Comparison of ENCODE assay signal across 32 cellular contexts in genomic region chr7:69620650-69621049, GRCh38.
"Had no signal": no experiment of that assay in that cellular context is flagged by ENCODE, and none has a peak within 500 bp of the region (broad histone marks: within the 10 kb centered on the region; RNA-seq: fewer than 3 reads in every experiment).

No MANE protein-coding gene starts in this region.

- H3K4me1 ChIP-seq: thyroid gland, upper lobe of left lung had no signal

- H3K9me3 ChIP-seq: gastrocnemius medialis, right atrium auricular region, stomach, thyroid gland, upper lobe of left lung had no signal

- H3K9me3 Mint-ChIP-seq: activated CD4-positive, alpha-beta memory T cell treated with anti-CD3 and anti-CD28 coated beads, Interleukin-2, amount 10 ng/mL, durations not matched to agents 7 days and 5 days; activated CD4-positive, alpha-beta T cell treated with anti-CD3 and anti-CD28 coated beads, Interleukin-2, amount 10 ng/mL, durations not matched to agents 7 days and 5 days; activated T-cell treated with anti-CD3 and anti-CD28 coated beads, Interleukin-2, amount 50 U/mL, for 24 hours; immature natural killer cell; nephron; stimulated activated memory B cell treated with anti-CD40 and anti-IgM and Interleukin-4, amounts not matched to agents 10 μg/mL and 1 μg/mL and 100 μg/mL, for 72 hours had no signal

- H3K36me3 ChIP-seq: brain microvascular endothelial cell, gastrocnemius medialis, right atrium auricular region, stomach, thyroid gland, upper lobe of left lung had no signal

- H3K4me1 Mint-ChIP-seq: activated CD4-positive, alpha-beta memory T cell treated with anti-CD3 and anti-CD28 coated beads, Interleukin-2, amount 10 ng/mL, durations not matched to agents 7 days and 5 days; activated CD4-positive, alpha-beta T cell treated with anti-CD3 and anti-CD28 coated beads, Interleukin-2, amount 10 ng/mL, durations not matched to agents 7 days and 5 days had no signal

- H3K27me3 Mint-ChIP-seq: activated CD4-positive, alpha-beta memory T cell treated with anti-CD3 and anti-CD28 coated beads, Interleukin-2, amount 10 ng/mL, durations not matched to agents 7 days and 5 days; stimulated activated memory B cell treated with anti-CD40 and anti-IgM and Interleukin-4, amounts not matched to agents 10 μg/mL and 1 μg/mL and 100 μg/mL, for 72 hours had no signal

- H3K4me3 Mint-ChIP-seq: activated CD4-positive, alpha-beta memory T cell treated with anti-CD3 and anti-CD28 coated beads, Interleukin-2, amount 10 ng/mL, durations not matched to agents 7 days and 5 days; activated CD4-positive, alpha-beta T cell treated with anti-CD3 and anti-CD28 coated beads, Interleukin-2, amount 10 ng/mL, durations not matched to agents 7 days and 5 days; activated T-cell treated with anti-CD3 and anti-CD28 coated beads, Interleukin-2, amount 50 U/mL, for 24 hours; immature natural killer cell; stimulated activated memory B cell treated with anti-CD40 and anti-IgM and Interleukin-4, amounts not matched to agents 10 μg/mL and 1 μg/mL and 100 μg/mL, for 72 hours; T-helper 17 cell had no signal

- FAIRE-seq: astrocyte, kidney had no signal

- H3K4me3 ChIP-seq: coronary artery, dorsolateral prefrontal cortex, right atrium auricular region, smooth muscle cell, stomach, thyroid gland, upper lobe of left lung had no signal

- H3K36me3 Mint-ChIP-seq: immature natural killer cell; stimulated activated memory B cell treated with anti-CD40 and anti-IgM and Interleukin-4, amounts not matched to agents 10 μg/mL and 1 μg/mL and 100 μg/mL, for 72 hours had no signal

- ATAC-seq: gastrocnemius medialis; stimulated activated memory B cell treated with anti-CD40 and anti-IgM and Interleukin-4, amounts not matched to agents 10 μg/mL and 1 μg/mL and 100 μg/mL, for 72 hours; T-helper 17 cell had no signal

- H3K27ac Mint-ChIP-seq: activated CD4-positive, alpha-beta memory T cell treated with anti-CD3 and anti-CD28 coated beads, Interleukin-2, amount 10 ng/mL, durations not matched to agents 7 days and 5 days; activated CD4-positive, alpha-beta T cell treated with anti-CD3 and anti-CD28 coated beads, Interleukin-2, amount 10 ng/mL, durations not matched to agents 7 days and 5 days; activated T-cell treated with anti-CD3 and anti-CD28 coated beads, Interleukin-2, amount 50 U/mL, for 24 hours; immature natural killer cell; stimulated activated memory B cell treated with anti-CD40 and anti-IgM and Interleukin-4, amounts not matched to agents 10 μg/mL and 1 μg/mL and 100 μg/mL, for 72 hours; T-helper 17 cell had no signal

- H3K79me2 ChIP-seq: parathyroid adenoma had no signal

- H3K4me2 ChIP-seq: smooth muscle cell had no signal

- DNase-seq: activated CD4-positive, alpha-beta memory T cell treated with anti-CD3 and anti-CD28 coated beads, Interleukin-2, amount 10 ng/mL, durations not matched to agents 7 days and 5 days; activated CD4-positive, alpha-beta T cell treated with anti-CD3 and anti-CD28 coated beads, Interleukin-2, amount 10 ng/mL, durations not matched to agents 7 days and 5 days; activated CD4-positive, CD25-positive, alpha-beta regulatory T cell treated with anti-CD3 and anti-CD28 coated beads, Interleukin-2, amount 50 U/mL, for 72 hours; activated CD8-positive, alpha-beta memory T cell treated with anti-CD3 and anti-CD28 coated beads, Interleukin-2, amount 50 U/mL, for 48 hours; activated gamma-delta T cell treated with Interleukin-2 at 50 U/mL for 16 hours; activated naive CD4-positive, alpha-beta T cell treated with anti-CD3 and anti-CD28 coated beads, Interleukin-2, amount 50 U/mL, for 16 hours; activated T-cell treated with anti-CD3 and anti-CD28 coated beads, Interleukin-2, amount 50 U/mL, for 24 hours; amniotic stem cell; brain microvascular endothelial cell; dorsolateral prefrontal cortex; effector memory CD4-positive, alpha-beta T cell; erythroblast; gastrocnemius medialis; head of caudate nucleus; hypothalamus; immature natural killer cell; kidney; stimulated activated CD4-positive, alpha-beta T cell treated with anti-CD3 and anti-CD28 coated beads, Interleukin-1b, Interleukin-23, amount 100 ng/mL, for 48 hours; stimulated activated CD4-positive, alpha-beta T cell treated with anti-CD3 and anti-CD28 coated beads, Interleukin-4, amount 100 ng/mL, for 4 hours; stimulated activated CD8-positive, alpha-beta memory T cell treated with anti-CD3 and anti-CD28 coated beads, Interleukin-4, amount 100 ng/mL, for 48 hours; stomach; T-helper 17 cell; T1000; thyroid gland; upper lobe of left lung had no signal

- H3K9ac ChIP-seq: parathyroid adenoma had no signal

- H3K27ac ChIP-seq: brain microvascular endothelial cell, coronary artery, dorsolateral prefrontal cortex, gastrocnemius medialis, parathyroid adenoma, right atrium auricular region, stomach, thyroid gland, upper lobe of left lung had no signal

- H3K27me3 ChIP-seq: brain microvascular endothelial cell, dorsolateral prefrontal cortex, gastrocnemius medialis, right atrium auricular region, stomach, thyroid gland, upper lobe of left lung had no signal
